ENCODE assay signal across 14 cellular contexts in the genomic region with DNA sequence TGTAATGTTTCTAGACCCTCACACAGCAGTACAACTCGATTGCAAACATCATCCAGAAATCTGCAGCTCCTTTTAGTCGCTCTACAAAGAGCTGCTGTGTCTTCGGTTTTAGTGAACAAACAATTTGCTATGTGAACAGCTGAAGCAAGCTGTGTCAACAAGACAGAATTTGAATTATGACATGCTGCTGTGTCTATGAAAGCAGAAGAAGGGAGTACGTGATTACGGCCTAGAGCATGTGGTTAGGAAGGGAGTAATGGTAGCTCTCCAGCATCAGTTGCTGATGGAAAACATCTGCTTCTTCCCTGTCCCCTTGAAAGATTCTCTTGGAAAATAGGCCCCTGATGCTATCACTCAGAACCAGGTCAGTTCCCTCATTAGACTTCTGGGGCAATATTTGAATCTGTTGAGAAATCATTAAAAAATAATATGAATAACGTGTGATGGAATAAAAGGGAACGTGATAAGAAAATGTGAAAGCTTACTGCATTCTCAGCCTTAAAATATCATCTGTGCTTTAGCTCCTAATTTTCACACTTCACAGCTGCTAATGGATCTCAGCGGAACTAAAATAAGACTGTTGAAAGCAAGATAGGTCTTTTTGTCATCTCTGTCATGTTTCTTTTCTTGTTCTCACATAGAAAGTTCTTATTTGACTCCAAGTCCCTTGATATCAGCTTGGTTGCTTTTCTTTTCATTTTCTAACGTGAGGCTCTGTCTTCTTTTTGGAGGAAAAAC.
DNase-seq lines count a peak whose midpoint lies in the region; ATAC-seq and TF ChIP-seq lines count a peak whose summit lies in the region.
"Had no signal": no experiment of that assay in that cellular context is flagged by ENCODE, and none has a peak within 500 bp of the region (broad histone marks: within the 10 kb centered on the region; RNA-seq: fewer than 3 reads in every experiment).

No MANE protein-coding gene starts in this region.

- 48 to 49% methylated on average over 9 of the region's 9 CpGs for WGBS in heart right ventricle, 2 donors

- peak; percentile 70 to 97 (median 94) for ATAC-seq in heart right ventricle
- no peak for ATAC-seq in GM21390 (IDR thresholded peaks at IDR 0.05; ENCODE audit: unreplicated experiment)
- no peak for ATAC-seq in HG03432 (IDR thresholded peaks at IDR 0.05; ENCODE audit: unreplicated experiment)
- no peak for ATAC-seq in HG02870 (IDR thresholded peaks at IDR 0.05; ENCODE audit: unreplicated experiment)
- ATAC-seq: K562 had no signal

- no peaks in the 10 kb centered on the region for H3K36me3 ChIP-seq in heart right ventricle

- DNase-seq in NCI-H128 (lab: John Stamatoyannopoulos, UW; ENCODE audit: unreplicated experiment) (peak; percentile 51), NCI-H748 treated with DMSO at 0.1 percent for 48 hours (lab: John Stamatoyannopoulos, UW) (peak; percentile 72), heart right ventricle (peak in 1 of 2 donors; percentile 13), skeletal muscle cell (ENCODE audit: low read depth) (peak; percentile 58)
- DNase-seq: activated CD4-positive, alpha-beta T cell treated with anti-CD3 and anti-CD28 coated beads, Interleukin-2, amount 10 ng/mL, durations not matched to agents 7 days and 5 days; activated gamma-delta T cell; central memory CD4-positive, alpha-beta T cell; H9; kidney glomerular epithelial cell; T-helper 1 cell had no signal

- H3K9me3 ChIP-seq in heart right ventricle = no peaks in the 10 kb centered on the region

- TF ChIP-seq CTCF in heart right ventricle (IDR thresholded peaks at IDR 0.05) = no peak

- H3K27ac ChIP-seq in heart right ventricle = peak overlapping the region in 1 of 10 donors; percentile 49

- intact Hi-C loops in heart right ventricle (cut with DNase I) = no loop called here

- H3K4me3 ChIP-seq in heart right ventricle (no peak overlapping the region), skeletal muscle cell (ENCODE audit: low read depth, low read length) (no peak overlapping the region)
- H3K4me3 ChIP-seq: K562 had no signal

- H3K27me3 ChIP-seq in heart right ventricle = no peaks in the 10 kb centered on the region

- no peaks in the 10 kb centered on the region for H3K4me1 ChIP-seq in heart right ventricle

Comparison
In these comparisons a context has a peak if more than half of its experiments do, and no peak if none do; other contexts are left out.
1. ATAC-seq: peak in heart right ventricle (8 of 8); none in GM21390 (single experiment), HG03432 (single experiment) and HG02870 (single experiment).